20 cellular contexts compared by ENCODE assay signal in the genomic region with DNA sequence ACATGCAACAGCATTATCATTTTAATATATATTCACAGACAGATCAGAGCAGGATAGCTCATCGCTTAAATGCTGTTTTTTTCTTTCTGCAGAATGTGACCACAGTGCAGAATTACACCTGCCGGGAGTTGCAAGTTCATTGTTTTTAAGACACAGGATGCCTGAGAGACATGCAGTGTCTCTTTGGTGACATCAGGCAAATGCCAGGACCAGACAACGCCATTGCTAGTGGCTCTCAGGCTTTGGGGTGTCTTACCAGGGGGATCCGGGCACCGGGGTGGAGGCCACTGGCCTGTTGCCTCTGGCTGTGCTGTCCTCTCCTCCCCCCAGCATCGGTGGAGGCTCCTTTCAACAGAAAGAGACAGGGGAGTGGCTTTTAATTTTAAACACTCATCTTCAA.
"Had no signal": no experiment of that assay in that cellular context is flagged by ENCODE, and none has a peak within 500 bp of the region (broad histone marks: within the 10 kb centered on the region; RNA-seq: fewer than 3 reads in every experiment).

No MANE protein-coding gene starts in this region.

- H3K36me3 Mint-ChIP-seq: memory B cell; mesothelial cell of epicardium; natural killer cell treated with Interleukin-12 subunit alpha and Interleukin-12 subunit beta and Interleukin-15 and Interleukin-18, amount 100 ng/mL, for 72 hours; stimulated activated naive B cell treated with anti-CD40 and anti-IgM and Interleukin-4, amounts not matched to agents 10 μg/mL and 1 μg/mL and 100 μg/mL, for 72 hours had no signal

- H3K27me3 Mint-ChIP-seq: dendritic cell treated with granulocyte-macrophage colony-stimulating factor and Interleukin-4, amounts not matched to agents 40 ng/mL and 50 ng/mL, for 4 days; effector memory CD8-positive, alpha-beta T cell; memory B cell had no signal

- H3K4me1 ChIP-seq: gastrocnemius medialis, left ventricle myocardium inferior, lower lobe of right lung, transverse colon had no signal

- H3K27ac Mint-ChIP-seq: dendritic cell treated with granulocyte-macrophage colony-stimulating factor and Interleukin-4, amounts not matched to agents 40 ng/mL and 50 ng/mL, for 4 days; effector memory CD8-positive, alpha-beta T cell; memory B cell; mesothelial cell of epicardium; natural killer cell treated with Interleukin-12 subunit alpha and Interleukin-12 subunit beta and Interleukin-15 and Interleukin-18, amount 100 ng/mL, for 72 hours; stimulated activated naive B cell treated with anti-CD40 and anti-IgM and Interleukin-4, amounts not matched to agents 10 μg/mL and 1 μg/mL and 100 μg/mL, for 72 hours had no signal

- H3K27me3 ChIP-seq: transverse colon had no signal

- H3K9me3 ChIP-seq: esophagus muscularis mucosa, gastrocnemius medialis, left ventricle myocardium inferior, lower lobe of right lung, stomach, thoracic aorta, transverse colon had no signal

- H3K4me3 Mint-ChIP-seq: dendritic cell treated with granulocyte-macrophage colony-stimulating factor and Interleukin-4, amounts not matched to agents 40 ng/mL and 50 ng/mL, for 4 days; effector memory CD8-positive, alpha-beta T cell; memory B cell; mesothelial cell of epicardium; natural killer cell treated with Interleukin-12 subunit alpha and Interleukin-12 subunit beta and Interleukin-15 and Interleukin-18, amount 100 ng/mL, for 72 hours; stimulated activated naive B cell treated with anti-CD40 and anti-IgM and Interleukin-4, amounts not matched to agents 10 μg/mL and 1 μg/mL and 100 μg/mL, for 72 hours had no signal

- ATAC-seq: effector memory CD8-positive, alpha-beta T cell; gastrocnemius medialis; left cardiac atrium; lower lobe of right lung; natural killer cell treated with Interleukin-12 subunit alpha and Interleukin-12 subunit beta and Interleukin-15 and Interleukin-18, amount 100 ng/mL, for 72 hours; sciatic nerve; stimulated activated naive B cell treated with anti-CD40 and anti-IgM and Interleukin-4, amounts not matched to agents 10 μg/mL and 1 μg/mL and 100 μg/mL, for 72 hours had no signal

- H3K27ac ChIP-seq: epithelial cell of prostate, esophagus muscularis mucosa, gastrocnemius medialis, left ventricle myocardium inferior, lower lobe of right lung, skin epidermis, stomach, thoracic aorta, transverse colon had no signal

- H3K4me3 ChIP-seq: esophagus muscularis mucosa, gastrocnemius medialis, left ventricle myocardium inferior, lower lobe of right lung, skin epidermis, stomach, thoracic aorta, transverse colon had no signal

- DNase-seq: effector memory CD8-positive, alpha-beta T cell; gastrocnemius medialis; left cardiac atrium; left ventricle myocardium inferior; lower lobe of right lung; stimulated activated CD4-positive, alpha-beta T cell treated with anti-CD3 and anti-CD28 coated beads, Interleukin-2, amount 100 ng/mL, for 24 hours; stimulated activated CD4-positive, alpha-beta T cell treated with anti-CD3 and anti-CD28 coated beads, Interleukin-4, amount 100 ng/mL, for 4 hours; stimulated activated naive B cell treated with anti-CD40 and anti-IgM and Interleukin-4, amounts not matched to agents 10 μg/mL and 1 μg/mL and 100 μg/mL, for 72 hours; stomach; substantia nigra; transverse colon had no signal

- H3K36me3 ChIP-seq: esophagus muscularis mucosa, gastrocnemius medialis, left ventricle myocardium inferior, lower lobe of right lung, stomach, thoracic aorta, transverse colon had no signal

- H3K9me3 Mint-ChIP-seq: dendritic cell treated with granulocyte-macrophage colony-stimulating factor and Interleukin-4, amounts not matched to agents 40 ng/mL and 50 ng/mL, for 4 days; memory B cell; mesothelial cell of epicardium; natural killer cell treated with Interleukin-12 subunit alpha and Interleukin-12 subunit beta and Interleukin-15 and Interleukin-18, amount 100 ng/mL, for 72 hours; stimulated activated naive B cell treated with anti-CD40 and anti-IgM and Interleukin-4, amounts not matched to agents 10 μg/mL and 1 μg/mL and 100 μg/mL, for 72 hours had no signal

- H3K4me1 Mint-ChIP-seq: memory B cell; stimulated activated naive B cell treated with anti-CD40 and anti-IgM and Interleukin-4, amounts not matched to agents 10 μg/mL and 1 μg/mL and 100 μg/mL, for 72 hours had no signal
